In genomic region chr12:51262758-51263177, GRCh38 we compare ENCODE assay signal across 8 cellular contexts. TPM values are rescaled to one million over a fixed set of nuclear protein-coding genes. Genes with fewer than 3 reads are reported as not detected.
A peak's percentile ranks its signal among the peaks of the same experiment; 100 is the strongest.
DNase-seq lines count a peak whose midpoint lies in the region; ATAC-seq, FAIRE-seq and TF ChIP-seq lines count a peak whose summit lies in the region.

No MANE protein-coding gene starts in this region.

- no peak overlapping the region for H3K27ac Mint-ChIP-seq in osteocyte (ENCODE audit: unreplicated experiment)

- no peak for ATAC-seq in HG03342 (IDR thresholded peaks at IDR 0.05; ENCODE audit: unreplicated experiment)

- no peaks in the 10 kb centered on the region for H3K27me3 ChIP-seq in bronchial epithelial cell (ENCODE audit: control insufficient read depth, insufficient read depth, low read length)

- FAIRE-seq in bronchial epithelial cell (lab: Jason Lieb, UNC), result no peak

- H3K36me3 Mint-ChIP-seq in osteocyte (ENCODE audit: unreplicated experiment), result no peaks in the 10 kb centered on the region

- H3K4me3 Mint-ChIP-seq in osteocyte (ENCODE audit: unreplicated experiment), result no peak overlapping the region

- H3K27me3 Mint-ChIP-seq in osteocyte (ENCODE audit: unreplicated experiment), result no peaks in the 10 kb centered on the region

- peaks cover 1% of the 10 kb centered on the region for H3K36me3 ChIP-seq in bronchial epithelial cell (ENCODE audit: control insufficient read depth, insufficient read depth, low read length)

- peaks cover 2% of the 10 kb centered on the region for H3K4me1 Mint-ChIP-seq in osteocyte (ENCODE audit: unreplicated experiment)

- H3K4me3 ChIP-seq in bronchial epithelial cell (ENCODE audit: low read depth, low read length), result no peak overlapping the region

- peak; percentile 74 for DNase-seq in activated effector memory CD4-positive, alpha-beta T cell treated with anti-CD3 and anti-CD28 coated beads, Interleukin-2, amount 50 U/mL, for 16 hours
- no peak for DNase-seq in activated effector memory CD4-positive, alpha-beta T cell treated with Interleukin-2 at 50 U/mL for 16 hours
- DNase-seq in NCI-H510A (lab: John Stamatoyannopoulos, UW) (peak; percentile 19), bronchial epithelial cell (ENCODE audit: low read depth) (peak; percentile 29), osteocyte (ENCODE audit: extremely low spot score, unreplicated experiment) (no peak), activated gamma-delta T cell treated with Interleukin-2 at 50 U/mL for 16 hours (no peak), pons (ENCODE audit: low spot score) (no peak)

- no peaks in the 10 kb centered on the region for H3K9me3 Mint-ChIP-seq in osteocyte (ENCODE audit: unreplicated experiment)

- TF ChIP-seq CTCF in bronchial epithelial cell (IDR thresholded peaks at IDR 0.05; ENCODE audit: insufficient read depth, low read length, severe bottlenecking) (peak; percentile 44), osteocyte (IDR thresholded peaks at IDR 0.05) (peak; percentile 49)

RNA-seq across cellular contexts. Expression of gene SMAGP, which starts 7.4 kb away (rescaled TPM):
- total RNA-seq in bronchial epithelial cell (7.4 and 23.8 TPM in 2 replicates), osteocyte (4.3 and 7.1 TPM in 2 replicates)

RNA-seq across cellular contexts. Expression of gene DAZAP2, which starts 24.1 kb away (rescaled TPM):
- total RNA-seq in bronchial epithelial cell (50.5 and 69.1 TPM in 2 replicates), osteocyte (120 and 130 TPM in 2 replicates)

RNA-seq across cellular contexts. Expression of gene POU6F1, which starts 44.9 kb away (rescaled TPM):
- total RNA-seq in bronchial epithelial cell (0.26 and 0.64 TPM in 2 replicates), osteocyte (19.2 and 20.6 TPM in 2 replicates)

Comparison
In these comparisons a context has a peak if more than half of its experiments do, and no peak if none do; other contexts are left out.
1. DNase-seq: peak in activated effector memory CD4-positive, alpha-beta T cell treated with anti-CD3 and anti-CD28 coated beads, Interleukin-2, amount 50 U/mL, for 16 hours (single experiment), NCI-H510A (single experiment) and bronchial epithelial cell (single experiment); none in activated effector memory CD4-positive, alpha-beta T cell treated with Interleukin-2 at 50 U/mL for 16 hours (single experiment), osteocyte (single experiment), activated gamma-delta T cell treated with Interleukin-2 at 50 U/mL for 16 hours (single experiment) and pons (single experiment).
2. RNA of gene POU6F1, which starts 44.9 kb away (total RNA-seq): 19.2 to 20.6 TPM in osteocyte; 0.26 to 0.64 TPM in bronchial epithelial cell; every median in the first group is over 10 times any median in the second.